Comparison of ENCODE assay signal across 19 cellular contexts in the genomic region with DNA sequence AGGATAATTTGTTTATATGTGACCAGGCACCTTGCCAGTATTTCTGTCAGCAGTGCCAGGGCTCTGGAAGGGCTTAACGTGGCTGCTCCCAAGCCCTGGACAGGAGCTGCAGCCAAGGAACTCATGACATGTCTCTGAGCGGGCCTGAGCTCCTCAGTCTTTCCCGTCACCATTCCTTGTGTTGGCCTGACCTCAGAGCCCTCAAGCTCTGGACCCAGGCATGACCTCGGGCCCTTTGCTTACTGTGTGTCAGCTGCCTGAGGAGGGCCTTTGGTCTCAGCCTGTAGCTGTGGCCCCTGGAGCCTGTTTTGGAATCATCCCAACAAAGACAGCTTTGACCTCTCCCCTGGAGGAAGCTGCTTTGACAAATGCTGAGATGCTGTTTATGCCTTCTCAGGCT.
DNase-seq lines count a peak whose midpoint lies in the region; ATAC-seq and TF ChIP-seq lines count a peak whose summit lies in the region.
"Had no signal": no experiment of that assay in that cellular context is flagged by ENCODE, and none has a peak within 500 bp of the region (broad histone marks: within the 10 kb centered on the region; RNA-seq: fewer than 3 reads in every experiment).

No MANE protein-coding gene starts in this region.

- H3K27me3 Mint-ChIP-seq in activated T-cell treated with anti-CD3 and anti-CD28 coated beads, Interleukin-2, amount 50 U/mL, for 24 hours = peaks cover 11% of the 10 kb centered on the region

- peaks cover 13% of the 10 kb centered on the region for H3K4me1 Mint-ChIP-seq in activated T-cell treated with anti-CD3 and anti-CD28 coated beads, Interleukin-2, amount 50 U/mL, for 24 hours (ENCODE audit: low read depth)
- H3K4me1 Mint-ChIP-seq: B cell, memory B cell had no signal

- H3K9me3 Mint-ChIP-seq in activated T-cell treated with anti-CD3 and anti-CD28 coated beads, Interleukin-2, amount 50 U/mL, for 24 hours = no peaks in the 10 kb centered on the region
- H3K9me3 Mint-ChIP-seq: memory B cell had no signal

- peaks cover 7 to 22% of the 10 kb centered on the region in 2 donors for H3K4me1 ChIP-seq in ascending aorta
- H3K4me1 ChIP-seq: testis had no signal

- H3K4me3 ChIP-seq in ascending aorta (no peak overlapping the region), retinal pigment epithelial cell (ENCODE audit: low read length) (no peak overlapping the region)
- H3K4me3 ChIP-seq: testis had no signal

- H3K36me3 ChIP-seq in ascending aorta = no peaks in the 10 kb centered on the region

- intact Hi-C loops in ascending aorta (cut with DNase I) (no loop called here), left ventricle myocardium superior (cut with micrococcal nuclease) (no loop called here)

- H3K27me3 ChIP-seq in ascending aorta = no peaks in the 10 kb centered on the region
- H3K27me3 ChIP-seq: testis had no signal

- no peaks in the 10 kb centered on the region for H3K9me3 ChIP-seq in ascending aorta
- H3K9me3 ChIP-seq: testis had no signal

- peak; percentile 66 for ATAC-seq in left ventricle myocardium superior
- ATAC-seq in HG03521 (IDR thresholded peaks at IDR 0.05; ENCODE audit: unreplicated experiment) = no peak

- DNase-seq in G401 (ENCODE audit: low spot score) = peak; percentile 14
- peak in 1 of 2 donors; percentile 66 for DNase-seq in ascending aorta (ENCODE audit: low spot score in 2 of 2)
- DNase-seq in left ventricle myocardium superior = peak; percentile 52
- peak; percentile 36 for DNase-seq in retinal pigment epithelial cell (ENCODE audit: low read depth)
- no peak for DNase-seq in activated T-cell treated with anti-CD3 and anti-CD28 coated beads, Interleukin-2, amount 50 U/mL, for 24 hours
- no peak for DNase-seq in T-helper 9 cell
- no peak for DNase-seq in activated effector memory CD4-positive, alpha-beta T cell treated with Interleukin-2 at 50 U/mL for 16 hours
- DNase-seq: activated CD4-positive, alpha-beta T cell treated with anti-CD3 and anti-CD28 coated beads, Interleukin-2, amount 50 U/mL, for 1 hour; activated T-cell treated with anti-CD3 and anti-CD28 coated beads, Interleukin-2, amount 50 U/mL, for 48 hours; cortex of kidney; NCI-H187; NK-92 treated with Interleukin-12 subunit alpha and Interleukin-12 subunit beta, amount 100 ng/mL, for 24 hours; SIG-M5; stimulated activated CD4-positive, alpha-beta T cell treated with anti-CD3 and anti-CD28 coated beads, Interleukin-12 subunit alpha, Interleukin-12 subunit beta, amount 100 ng/mL, for 4 hours; T1000; testis had no signal

- H3K27ac ChIP-seq in ascending aorta = peak overlapping the region; percentile 68 to 70
- H3K27ac ChIP-seq: testis had no signal

- H3K27ac Mint-ChIP-seq in activated T-cell treated with anti-CD3 and anti-CD28 coated beads, Interleukin-2, amount 50 U/mL, for 24 hours = no peak overlapping the region
- H3K27ac Mint-ChIP-seq: B cell, memory B cell had no signal

- in situ Hi-C loops in G401 (cut with HindIII; ENCODE audit: low sequenced_read_pairs) = no loop called here

- no peak overlapping the region for H3K4me3 Mint-ChIP-seq in activated T-cell treated with anti-CD3 and anti-CD28 coated beads, Interleukin-2, amount 50 U/mL, for 24 hours
- H3K4me3 Mint-ChIP-seq: B cell, memory B cell had no signal

- TF ChIP-seq CTCF in ascending aorta (IDR thresholded peaks at IDR 0.05) = no peak
- no peak for TF ChIP-seq CTCF in retinal pigment epithelial cell (conservative IDR thresholded peaks at IDR 0.05; ENCODE audit: low read depth, low read length)

- no peaks in the 10 kb centered on the region for H3K36me3 Mint-ChIP-seq in activated T-cell treated with anti-CD3 and anti-CD28 coated beads, Interleukin-2, amount 50 U/mL, for 24 hours (ENCODE audit: low read depth)
- H3K36me3 Mint-ChIP-seq: memory B cell had no signal

Comparison
In these comparisons a context has a peak if more than half of its experiments do, and no peak if none do; other contexts are left out.
1. DNase-seq: peak in G401 (single experiment), left ventricle myocardium superior (single experiment) and retinal pigment epithelial cell (single experiment); none in activated T-cell treated with anti-CD3 and anti-CD28 coated beads, Interleukin-2, amount 50 U/mL, for 24 hours (single experiment), T-helper 9 cell (single experiment) and activated effector memory CD4-positive, alpha-beta T cell treated with Interleukin-2 at 50 U/mL for 16 hours (single experiment).